ENCODE assay signal across 23 cellular contexts in genomic region chr5:128132499-128132898, GRCh38.
"Had no signal": no experiment of that assay in that cellular context is flagged by ENCODE, and none has a peak within 500 bp of the region (broad histone marks: within the 10 kb centered on the region; RNA-seq: fewer than 3 reads in every experiment).

No MANE protein-coding gene starts in this region.

- H3K9me3 ChIP-seq: MG63, SK-N-SH had no signal

- H3K4me3 ChIP-seq: MG63 had no signal

- H3K36me3 ChIP-seq: MG63 had no signal

- DNase-seq: IMR-90, Karpas-422, KG1, MG63, NCI-H1092, NCI-H1105 treated with DMSO at 0.1 percent for 48 hours, NCI-H1417 treated with DMSO at 0.1 percent for 48 hours, NCI-H146, NCI-H1694 treated with DMSO at 0.1 percent for 48 hours, NCI-H2029, NCI-H2081 treated with DMSO at 0.1 percent for 48 hours, NCI-H2171, NCI-H226, NCI-H446, NCI-H510A, NCI-H524 treated with DMSO at 0.1 percent for 48 hours, NCI-H69, NCI-H774, Right ventricle myocardium superior, RPMI8226, SIG-M5, SK-N-SH, SW 1271 had no signal
